In genomic region chr11:16040151-16040550, GRCh38 we compare ENCODE assay signal across 22 cellular contexts.
DNase-seq lines count a peak whose midpoint lies in the region; FAIRE-seq and TF ChIP-seq lines count a peak whose summit lies in the region.
"Had no signal": no experiment of that assay in that cellular context is flagged by ENCODE, and none has a peak within 500 bp of the region (broad histone marks: within the 10 kb centered on the region; RNA-seq: fewer than 3 reads in every experiment).

No MANE protein-coding gene starts in this region.

- no peaks in the 10 kb centered on the region for H3K36me3 ChIP-seq in WERI-Rb-1
- H3K36me3 ChIP-seq: BLaER1 treated with 17β-estradiol and CSF1 and Interleukin-3, amounts not matched to agents 10 nM and 100 nM had no signal

- peak; percentile 45 for FAIRE-seq in islet of Langerhans (lab: Jason Lieb, UNC)
- FAIRE-seq: H54, HepG2, RCC 7860 had no signal

- TF ChIP-seq CTCF in WERI-Rb-1 (IDR thresholded peaks at IDR 0.05; ENCODE audit: low read depth, low read length), result no peak

- H3K4me3 ChIP-seq in WERI-Rb-1 (ENCODE audit: low read depth, low read length), result no peak overlapping the region
- H3K4me3 ChIP-seq: A549; BLaER1 treated with 17β-estradiol and CSF1 and Interleukin-3, amounts not matched to agents 10 nM and 100 nM; SK-N-MC had no signal

- intact Hi-C loops in head of caudate nucleus (cut with DNase I), result no loop called here

- peak overlapping the region; percentile 44 for H3K27ac ChIP-seq in WERI-Rb-1
- H3K27ac ChIP-seq: A549; BLaER1 treated with 17β-estradiol and CSF1 and Interleukin-3, amounts not matched to agents 10 nM and 100 nM; SK-N-MC had no signal

- no peaks in the 10 kb centered on the region for H3K27me3 ChIP-seq in WERI-Rb-1 (ENCODE audit: insufficient read depth, low read depth, severe bottlenecking)
- H3K27me3 ChIP-seq: BLaER1 treated with 17β-estradiol and CSF1 and Interleukin-3, amounts not matched to agents 10 nM and 100 nM had no signal

- H3K9me3 ChIP-seq in WERI-Rb-1 (ENCODE audit: severe bottlenecking), result no peaks in the 10 kb centered on the region
- H3K9me3 ChIP-seq: A549; BLaER1 treated with 17β-estradiol and CSF1 and Interleukin-3, amounts not matched to agents 10 nM and 100 nM had no signal

- in situ Hi-C loops in KBM-7 (cut with MboI; ENCODE audit: low pct_unique_long_range_greater_than_20kb, low sequenced_read_pairs), result no loop called here

- DNase-seq in NCI-H2227 (lab: John Stamatoyannopoulos, UW; ENCODE audit: unreplicated experiment) (peak; percentile 21), NCI-H2227 treated with DMSO at 0.1 percent for 48 hours (lab: John Stamatoyannopoulos, UW) (no peak), WERI-Rb-1 (no peak), renal cortical epithelial cell (ENCODE audit: low read depth) (peak; percentile 57), head of caudate nucleus (no peak), KBM-7 (no peak)
- DNase-seq: AML-193; CD4-positive, alpha-beta T cell; COR-L47; MV-4-11; NCI-H1105; NCI-H1436 treated with DMSO at 0.1 percent for 48 hours; NCI-H187 treated with DMSO at 0.1 percent for 48 hours; NCI-H2107; SIG-M5 had no signal

Comparison
In these comparisons a context has a peak if more than half of its experiments do, and no peak if none do; other contexts are left out.
1. DNase-seq: peak in NCI-H2227 (single experiment) and renal cortical epithelial cell (single experiment); none in NCI-H2227 treated with DMSO at 0.1 percent for 48 hours (single experiment), WERI-Rb-1 (single experiment), head of caudate nucleus (0 of 42) and KBM-7 (single experiment).